ENCODE assay signal across 8 cellular contexts in genomic region chr2:179020156-179020750, GRCh38. TPM values are rescaled to one million over a fixed set of nuclear protein-coding genes. Genes with fewer than 3 reads are reported as not detected.
A peak's percentile ranks its signal among the peaks of the same experiment; 100 is the strongest.
DNase-seq lines count a peak whose midpoint lies in the region; ATAC-seq and TF ChIP-seq lines count a peak whose summit lies in the region.
"Had no signal": no experiment of that assay in that cellular context is flagged by ENCODE, and none has a peak within 500 bp of the region (broad histone marks: within the 10 kb centered on the region; RNA-seq: fewer than 3 reads in every experiment).

No MANE protein-coding gene starts in this region.

- no peaks in the 10 kb centered on the region for H3K9me2 ChIP-seq in SK-N-SH

- H3K79me2 ChIP-seq in KMS-11 (ENCODE audit: insufficient read depth, low read depth) (no peaks in the 10 kb centered on the region), SK-N-SH (ENCODE audit: insufficient read depth) (no peaks in the 10 kb centered on the region), osteoblast (ENCODE audit: insufficient read depth, low read length) (no peaks in the 10 kb centered on the region)

- H3K27me3 ChIP-seq in KMS-11 (ENCODE audit: insufficient read depth, low read depth), result no peaks in the 10 kb centered on the region
- H3K27me3 ChIP-seq in SK-N-SH (ENCODE audit: insufficient read depth), result no peaks in the 10 kb centered on the region
- H3K27me3 ChIP-seq in osteoblast (ENCODE audit: insufficient read depth, low read length), result no peaks in the 10 kb centered on the region
- H3K27me3 ChIP-seq in tibial artery, result no peaks in the 10 kb centered on the region

- TF ChIP-seq RAD21 in SK-N-SH (IDR thresholded peaks at IDR 0.05; ENCODE audit: low read length), result peak; percentile 61

- peak overlapping the region; percentile 76 for H3K27ac ChIP-seq in KMS-11
- H3K27ac ChIP-seq in SK-N-SH (ENCODE audit: low read depth in 2 of 2, low read length in 1 of 2), result no peak overlapping the region
- no peak overlapping the region for H3K27ac ChIP-seq in osteoblast (ENCODE audit: low read depth, low read length)
- H3K27ac ChIP-seq in tibial artery, result no peak overlapping the region

- POLR2A ChIA-PET in SK-N-SH (lab: Yijun Ruan, JAX), result no interaction called here

- no peaks in the 10 kb centered on the region for H3K9me3 Mint-ChIP-seq in chondrocyte (ENCODE audit: low read depth)
- H3K9me3 Mint-ChIP-seq: activated naive CD4-positive, alpha-beta T cell treated with anti-CD3 and anti-CD28 coated beads, Interleukin-2, amount 50 U/mL, for 24 hours had no signal

- H2AFZ ChIP-seq in KMS-11 (ENCODE audit: low read depth), result 0 out of 2 replicates have a peak overlapping the region, but pooled peaks have one; percentile 8
- H2AFZ ChIP-seq in SK-N-SH (ENCODE audit: low read depth), result no peak overlapping the region
- H2AFZ ChIP-seq in osteoblast (ENCODE audit: low read length), result no peak overlapping the region

- H3K4me3 ChIP-seq in KMS-11 (IDR thresholded peaks at IDR 0.05; ENCODE audit: insufficient read depth, low read depth, low read length) (no peak overlapping the region), SK-N-SH (ENCODE audit: low read depth in 2 of 2, low read length in 1 of 2) (no peak overlapping the region), osteoblast (ENCODE audit: insufficient read depth, low read length) (no peak overlapping the region), tibial artery (no peak overlapping the region)

- H3K4me2 ChIP-seq in KMS-11 (peak overlapping the region; percentile 68), SK-N-SH (no peak overlapping the region), osteoblast (ENCODE audit: insufficient read depth, low read length) (no peak overlapping the region)

- H3F3A ChIP-seq in SK-N-SH (replicated peaks; ENCODE audit: insufficient read depth), result no peaks in the 10 kb centered on the region

- no peaks in the 10 kb centered on the region for H4K20me1 ChIP-seq in KMS-11 (ENCODE audit: insufficient read depth)
- H4K20me1 ChIP-seq in SK-N-SH (ENCODE audit: insufficient read depth), result no peaks in the 10 kb centered on the region
- H4K20me1 ChIP-seq in osteoblast (ENCODE audit: insufficient read depth, low read length), result no peaks in the 10 kb centered on the region

- CTCF ChIA-PET in SK-N-SH (lab: Yijun Ruan, JAX), result interaction anchor here (0.6 to 2.0 kb wide), 24 partner anchors 10 to 391 kb away, joined by 3 to 9 read pairs (median 3); no protein-coding TSS in a partner anchor

- no peaks in the 10 kb centered on the region for H3K36me3 Mint-ChIP-seq in chondrocyte (ENCODE audit: low read depth)

- no peaks in the 10 kb centered on the region for H3K9me3 ChIP-seq in SK-N-SH
- H3K9me3 ChIP-seq in osteoblast (ENCODE audit: low read depth, low read length), result no peaks in the 10 kb centered on the region
- no peaks in the 10 kb centered on the region for H3K9me3 ChIP-seq in tibial artery

- no peaks in the 10 kb centered on the region for H3K4me1 Mint-ChIP-seq in chondrocyte (ENCODE audit: low read depth)

- no peak overlapping the region for H3K4me3 Mint-ChIP-seq in chondrocyte (ENCODE audit: unreplicated experiment)
- H3K4me3 Mint-ChIP-seq: activated naive CD4-positive, alpha-beta T cell treated with anti-CD3 and anti-CD28 coated beads, Interleukin-2, amount 50 U/mL, for 24 hours had no signal

- no peak overlapping the region for H3K27ac Mint-ChIP-seq in chondrocyte (ENCODE audit: unreplicated experiment)
- H3K27ac Mint-ChIP-seq: activated naive CD4-positive, alpha-beta T cell treated with anti-CD3 and anti-CD28 coated beads, Interleukin-2, amount 50 U/mL, for 24 hours had no signal

- intact Hi-C loops in tibial artery (cut with DNase I; ENCODE audit: low total_unique reads), result no loop called here

- peaks cover 14% of the 10 kb centered on the region for H3K27me3 Mint-ChIP-seq in chondrocyte (ENCODE audit: low read depth)
- H3K27me3 Mint-ChIP-seq: activated naive CD4-positive, alpha-beta T cell treated with anti-CD3 and anti-CD28 coated beads, Interleukin-2, amount 50 U/mL, for 24 hours had no signal

- TF ChIP-seq EP300 in SK-N-SH (IDR thresholded peaks at IDR 0.05; ENCODE audit: borderline replicate concordance in 1 of 2, low read depth in 1 of 2, low read length in 1 of 2), result no peak

- ATAC-seq in GM21717 (IDR thresholded peaks at IDR 0.05; ENCODE audit: unreplicated experiment), result peak; percentile 54

- H3K9ac ChIP-seq in KMS-11 (peak overlapping the region; percentile 23), SK-N-SH (no peak overlapping the region)

- 23% methylated on average over 3 of the region's 3 CpGs for WGBS in SK-N-SH (ENCODE audit: low lambda C conversion rate)

- H3K4me1 ChIP-seq in KMS-11 (ENCODE audit: low read depth, poor library complexity, severe bottlenecking) (peaks cover 91% of the 10 kb centered on the region), SK-N-SH (ENCODE audit: control insufficient read depth in 1 of 2, insufficient read depth in 2 of 2, low read depth in 1 of 2, low read length in 1 of 2) (no peaks in the 10 kb centered on the region), osteoblast (ENCODE audit: insufficient read depth, low read length) (no peaks in the 10 kb centered on the region), tibial artery (no peaks in the 10 kb centered on the region)

- TF ChIP-seq CTCF in GM12872 (IDR thresholded peaks at IDR 0.05; ENCODE audit: insufficient read depth, low read depth, low read length) (peak; percentile 79), KMS-11 (conservative IDR thresholded peaks at IDR 0.05; ENCODE audit: low read depth, low read length) (peak; percentile 85), SK-N-SH (IDR thresholded peaks at IDR 0.05) (peak; percentile 56), chondrocyte (IDR thresholded peaks at IDR 0.05) (peak; percentile 58), osteoblast (IDR thresholded peaks at IDR 0.05; ENCODE audit: extremely low read depth, low read depth, low read length) (peak; percentile 55), tibial artery (IDR thresholded peaks at IDR 0.05) (peak in 1 of 2 experiments; percentile 15)

- peak; percentile 29 for DNase-seq in SK-N-SH
- DNase-seq in chondrocyte (ENCODE audit: low spot score), result no peak
- no peak for DNase-seq in osteoblast (ENCODE audit: insufficient read length, low spot score, missing footprints)
- no peak for DNase-seq in tibial artery

- no peaks in the 10 kb centered on the region for H3K36me3 ChIP-seq in KMS-11 (ENCODE audit: insufficient read depth)
- H3K36me3 ChIP-seq in SK-N-SH (replicated peaks in 1 of 2; ENCODE audit: control insufficient read depth in 1 of 2, insufficient read depth in 2 of 2, low read length in 1 of 2), result no peaks in the 10 kb centered on the region
- no peaks in the 10 kb centered on the region for H3K36me3 ChIP-seq in osteoblast (ENCODE audit: insufficient read depth, low read length)
- H3K36me3 ChIP-seq in tibial artery, result no peaks in the 10 kb centered on the region

TF ChIP-seq in SK-N-SH, 30 proteins besides CTCF, POLR2A, EP300 and RAD21:
- peak; percentile 40 for TF ChIP-seq SMC3 (IDR thresholded peaks at IDR 0.05; ENCODE audit: low read depth, low read length)
- TF ChIP-seq USF2 (IDR thresholded peaks at IDR 0.05; ENCODE audit: borderline replicate concordance, low read depth, low read length), result no peak
TF ChIP-seq in SK-N-SH: peak in this region for 1.

RNA-seq across cellular contexts. Expression of gene CCDC141, which starts 29.7 kb away (rescaled TPM):
- 0.02 TPM in 2 replicates for polyA plus RNA-seq in SK-N-SH (2012; rRNA removed)
- polyA plus RNA-seq in SK-N-SH (2012; cell fraction: cytosol; rRNA removed), result 0.01 TPM in 2 replicates
- 0.01 TPM in 1 of 2 replicates, not detected in the other for polyA plus RNA-seq in SK-N-SH (2012; cell fraction: nucleus; rRNA removed)
- total RNA-seq in chondrocyte (not detected in 3 replicates), osteoblast (not detected in 2 replicates)
